ENCODE assay signal across 13 cellular contexts in genomic region chr2:75799859-75800258, GRCh38.
A peak's percentile ranks its signal among the peaks of the same experiment; 100 is the strongest.
DNase-seq lines count a peak whose midpoint lies in the region; ATAC-seq and FAIRE-seq lines count a peak whose summit lies in the region.
"Had no signal": no experiment of that assay in that cellular context is flagged by ENCODE, and none has a peak within 500 bp of the region (broad histone marks: within the 10 kb centered on the region; RNA-seq: fewer than 3 reads in every experiment).

No MANE protein-coding gene starts in this region.

- FAIRE-seq in GM19239 (lab: Jason Lieb, UNC), result peak; percentile 26

- ATAC-seq in GM21723 (IDR thresholded peaks at IDR 0.05; ENCODE audit: unreplicated experiment) (peak; percentile 58), HG03108 (IDR thresholded peaks at IDR 0.05; ENCODE audit: unreplicated experiment) (peak; percentile 45), HG03097 (IDR thresholded peaks at IDR 0.05; ENCODE audit: low FRiP score, unreplicated experiment) (no peak)
- ATAC-seq: CD8-positive, alpha-beta T cell; PC-3 had no signal

- DNase-seq in GM19239 (ENCODE audit: insufficient read length, low spot score), result no peak
- no peak for DNase-seq in NCI-H2227 treated with DMSO at 0.1 percent for 48 hours (lab: John Stamatoyannopoulos, UW)
- no peak for DNase-seq in cortex of kidney (lab: John Stamatoyannopoulos, UW)
- DNase-seq in anterior cingulate cortex (lab: John Stamatoyannopoulos, UW), result no peak
- DNase-seq: activated effector memory CD4-positive, alpha-beta T cell treated with Interleukin-2 at 50 U/mL for 16 hours; CD8-positive, alpha-beta T cell; GM23248; PC-3; sigmoid colon; T-helper 1 cell had no signal
